9 cellular contexts compared by ENCODE assay signal in the genomic region with DNA sequence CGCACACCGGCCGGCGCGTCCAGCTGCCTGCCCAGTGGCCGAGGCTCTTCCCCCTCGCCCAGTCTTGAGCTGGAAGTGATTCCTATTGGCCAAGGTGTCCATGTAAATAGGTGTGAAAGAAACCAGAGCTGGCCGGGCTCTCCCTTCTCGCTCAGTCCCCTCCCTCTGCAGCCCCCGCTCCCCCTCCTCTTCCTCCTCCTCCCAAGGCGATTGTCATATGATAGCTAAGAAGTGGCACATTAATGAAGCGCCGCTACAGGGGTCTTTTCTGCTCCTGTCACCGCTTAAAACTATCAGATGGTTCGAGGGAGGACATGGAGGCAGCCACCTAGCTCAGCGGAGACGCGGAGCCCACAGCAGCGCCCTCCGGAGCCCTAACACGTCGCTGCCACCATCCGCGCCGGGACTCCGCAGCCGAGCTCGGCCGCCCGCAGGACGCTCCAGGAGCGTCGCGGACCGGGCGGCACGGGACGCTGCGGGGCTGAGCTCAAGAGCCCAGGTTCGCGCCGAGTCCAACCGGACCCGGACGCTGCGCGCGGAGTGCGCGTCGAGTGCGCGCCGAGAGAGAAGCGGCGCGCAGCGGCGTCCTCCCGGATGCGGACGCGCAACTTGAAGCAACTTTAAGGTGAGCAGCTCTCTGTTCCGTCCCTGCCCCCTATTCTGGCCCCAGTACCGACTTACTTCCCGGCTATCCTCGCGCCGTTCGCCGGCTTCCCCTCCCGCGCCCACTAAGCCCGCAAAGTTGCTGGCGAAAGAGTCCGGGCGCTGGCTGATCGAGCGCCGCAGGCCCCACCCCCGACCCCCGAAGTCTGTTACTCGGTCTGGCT. TPM values are rescaled to one million over a fixed set of nuclear protein-coding genes. Genes with fewer than 3 reads are reported as not detected.
A peak's percentile ranks its signal among the peaks of the same experiment; 100 is the strongest.
DNase-seq lines count a peak whose midpoint lies in the region; ATAC-seq, FAIRE-seq and TF ChIP-seq lines count a peak whose summit lies in the region.
"Had no signal": no experiment of that assay in that cellular context is flagged by ENCODE, and none has a peak within 500 bp of the region (broad histone marks: within the 10 kb centered on the region; RNA-seq: fewer than 3 reads in every experiment).

A gene (plus strand): TSS at position 293 of the 827 bp plus-strand sequence. CDS start 653 bp downstream, outside the sequence.

- FAIRE-seq in H1 (lab: Jason Lieb, UNC) = peak; percentile 42

- H4K20me1 ChIP-seq in H1 (replicated peaks in 1 of 2; ENCODE audit: control insufficient read depth in 1 of 2, insufficient read depth in 2 of 2, low read length in 2 of 2) = peaks cover 0 to 3% of the 10 kb centered on the region in 2 experiments

- H2AFZ ChIP-seq in H1 (ENCODE audit: low read length) = peak within 1 kb of the TSS; percentile 57; the same call in 1 of the 2 replicates

- peak within 1 kb of the TSS; percentile 98 to 100 for H3K4me2 ChIP-seq in H1 (ENCODE audit: insufficient read depth in 1 of 2, low read depth in 2 of 2, low read length in 2 of 2)

- no peak within 1 kb of the TSS for H2AK5ac ChIP-seq in H1 (ENCODE audit: low read depth, low read length)

- H3K56ac ChIP-seq in H1 (replicated peaks; ENCODE audit: insufficient read length, low read depth, low read length) = no peak within 1 kb of the TSS

- peak within 1 kb of the TSS; percentile 98; the same call in 1 of the 2 replicates for H2BK12ac ChIP-seq in H1 (ENCODE audit: low read depth, low read length)

- H2BK5ac ChIP-seq in H1 (ENCODE audit: low read depth, low read length) = peak within 1 kb of the TSS; percentile 66; the same call in 1 of the 2 replicates

- H3K9ac ChIP-seq in H1 (replicated peaks in 1 of 4; ENCODE audit: extremely low read depth in 1 of 4, low read depth in 3 of 4, low read length in 3 of 4) = no peak within 1 kb of the TSS; a peak in 2 of 7 replicates

- H3K23me2 ChIP-seq in H1 (ENCODE audit: low read depth, low read length) = peaks cover 46% of the 10 kb centered on the region

- H3K23ac ChIP-seq in H1 (ENCODE audit: insufficient read length) = no peak within 1 kb of the TSS

- H3K14ac ChIP-seq in H1 (ENCODE audit: insufficient read length) = no peak within 1 kb of the TSS

- H2BK120ac ChIP-seq in H1 (replicated peaks; ENCODE audit: low read depth, low read length) = no peak within 1 kb of the TSS

- 2% methylated on average over 76 of the region's 83 CpGs; no CpG with 5 or more reads in 1 of the 2 experiments for WGBS in H1 (ENCODE audit: extremely low coverage in 1 of 2, insufficient coverage in 1 of 2, insufficient read length in 1 of 2, insufficient replicate concordance in 2 of 2, low coverage in 1 of 2, low lambda C conversion rate in 2 of 2, missing lambda C conversion rate in 1 of 2), 2 experiments
- 0 to 4% methylated on average over 2 to 8 of the region's 83 CpGs for WGBS in gastroesophageal sphincter (ENCODE audit: low coverage in 1 of 2), 2 donors

- ATAC-seq in HG03457 (IDR thresholded peaks at IDR 0.05; ENCODE audit: unreplicated experiment) (no peak), gastroesophageal sphincter (no peak)

- peaks cover 25 to 65% (median 55%) of the 10 kb centered on the region in 4 experiments; a peak in 6 of 7 replicates for H3K27me3 ChIP-seq in H1 (replicated peaks in 1 of 4; ENCODE audit: control insufficient read depth in 3 of 4, extremely low read depth in 1 of 4, insufficient read depth in 3 of 4, low read length in 3 of 4)
- H3K27me3 ChIP-seq in gastroesophageal sphincter = peaks cover 100% of the 10 kb centered on the region

- H2BK15ac ChIP-seq in H1 (ENCODE audit: low read length) = no peak within 1 kb of the TSS

- peak within 1 kb of the TSS; percentile 44; the same call in 1 of the 2 replicates for H3K18ac ChIP-seq in H1 (ENCODE audit: extremely low read depth, low read length)

- POLR2A ChIA-PET in H1 (lab: Charles Lee; ENCODE audit: partially characterized antibody) = interaction anchor here (0.8 to 3.3 kb wide), 4 partner anchors 10 to 74 kb away, joined by 3 to 24 read pairs (median 4); no protein-coding TSS in a partner anchor

- H3K79me2 ChIP-seq in H1 (ENCODE audit: control insufficient read depth in 1 of 2, insufficient read depth in 2 of 2, low read length in 2 of 2) = peaks cover 0 to 11% of the 10 kb centered on the region in 2 experiments; a peak in 1 of 4 replicates

- no peak within 1 kb of the TSS for H4K91ac ChIP-seq in H1 (replicated peaks; ENCODE audit: insufficient read length, low read length)

- H3K9me3 ChIP-seq in H1 (ENCODE audit: insufficient read depth in 2 of 2, low read depth in 1 of 2, low read length in 1 of 2) (no peaks in the 10 kb centered on the region; a peak in 1 of 4 replicates), gastroesophageal sphincter (no peaks in the 10 kb centered on the region)
- H3K9me3 ChIP-seq: ovary had no signal

- no peaks in the 10 kb centered on the region for H3K79me1 ChIP-seq in H1 (ENCODE audit: low read depth, low read length)

- H3K27ac ChIP-seq in H1 (ENCODE audit: low read depth, low read length) (no peak within 1 kb of the TSS), gastroesophageal sphincter (no peak within 1 kb of the TSS)
- H3K27ac ChIP-seq: ovary had no signal

- no peak within 1 kb of the TSS for H4K5ac ChIP-seq in H1 (ENCODE audit: insufficient read length, low read depth, low read length)

- peaks cover 0 to 4% (median 0%) of the 10 kb centered on the region in 4 experiments; a peak in 2 of 8 replicates for H3K36me3 ChIP-seq in H1 (ENCODE audit: control insufficient read depth in 2 of 4, insufficient read depth in 4 of 4, low read length in 3 of 4)
- no peaks in the 10 kb centered on the region for H3K36me3 ChIP-seq in gastroesophageal sphincter
- H3K36me3 ChIP-seq: ovary had no signal

- peak in 1 of 2 experiments; percentile 29; a peak in 1 of 4 replicates for TF ChIP-seq RAD21 in H1 (IDR thresholded peaks at IDR 0.05 in 1 of 2, conservative IDR thresholded peaks at IDR 0.05 in 1 of 2; ENCODE audit: low read depth in 2 of 2, low read length in 2 of 2)

- H3K4me1 ChIP-seq in H1 (replicated peaks in 1 of 4; ENCODE audit: control insufficient read depth in 3 of 4, insufficient read depth in 4 of 4, low read length in 3 of 4) = peaks cover 14 to 42% (median 24%) of the 10 kb centered on the region in 4 experiments
- H3K4me1 ChIP-seq in gastroesophageal sphincter = peaks cover 0 to 44% (median 24%) of the 10 kb centered on the region in 3 donors

- TF ChIP-seq EP300 in H1 (IDR thresholded peaks at IDR 0.05; ENCODE audit: borderline replicate concordance in 1 of 2, low read depth in 2 of 2, low read length in 2 of 2) (no peak), gastroesophageal sphincter (IDR thresholded peaks at IDR 0.05) (no peak)

- peak within 1 kb of the TSS; percentile 19; the same call in 1 of the 2 replicates for H4K8ac ChIP-seq in H1 (ENCODE audit: extremely low read depth, insufficient read depth, low read length)

- H3K4me3 ChIP-seq in H1 (ENCODE audit: extremely low read depth in 1 of 4, insufficient read depth in 2 of 4, low read depth in 3 of 4, low read length in 4 of 4) (peak within 1 kb of the TSS; percentile 54 to 74 (median 62)), retinal pigment epithelial cell (ENCODE audit: low read length) (no peak within 1 kb of the TSS), gastroesophageal sphincter (peak within 1 kb of the TSS in 1 of 2 donors; percentile 48)

- peak within 1 kb of the TSS; percentile 72; the same call in 1 of the 2 replicates for H2BK20ac ChIP-seq in H1 (ENCODE audit: low read length)

- DNase-seq in GDM1 (lab: John Stamatoyannopoulos, UW) = peak; percentile 52
- DNase-seq in NCI-H69 (lab: John Stamatoyannopoulos, UW) = peak; percentile 89
- DNase-seq in H1 (ENCODE audit: low read depth in 1 of 2, low spot score in 2 of 2) = peak in 1 of 2 experiments; percentile 79
- no peak for DNase-seq in retinal pigment epithelial cell (ENCODE audit: low read depth)
- DNase-seq in NK-92 treated with Interleukin-12 subunit alpha and Interleukin-12 subunit beta, amount 100 ng/mL, for 24 hours (lab: John Stamatoyannopoulos, UW) = no peak
- DNase-seq in NCI-H1436 treated with DMSO at 0.1 percent for 48 hours (lab: John Stamatoyannopoulos, UW) = no peak
- DNase-seq: ovary had no signal

- no peak within 1 kb of the TSS for H3K4ac ChIP-seq in H1 (replicated peaks; ENCODE audit: insufficient read length, low read depth, low read length)

- TF ChIP-seq POLR2A in H1 (IDR thresholded peaks at IDR 0.05; ENCODE audit: control extremely low read depth in 1 of 2, low read depth in 2 of 2, low read length in 2 of 2) (no peak), gastroesophageal sphincter (IDR thresholded peaks at IDR 0.05) (no peak)

- CTCF ChIA-PET in H1 (lab: Charles Lee; ENCODE audit: partially characterized antibody) = interaction anchor here (0.6 to 2.7 kb wide), 13 partner anchors 10 to 322 kb away, joined by 3 to 33 read pairs (median 4); no protein-coding TSS in a partner anchor

- TF ChIP-seq CTCF in H1 (IDR thresholded peaks at IDR 0.05; ENCODE audit: control extremely low read depth in 1 of 3, insufficient read depth in 1 of 3, low read depth in 1 of 3, low read length in 3 of 3) (peak in 2 of 3 experiments; percentile 27 to 36; a peak in 3 of 4 replicates), retinal pigment epithelial cell (conservative IDR thresholded peaks at IDR 0.05; ENCODE audit: low read depth, low read length) (peak; percentile 5), gastroesophageal sphincter (IDR thresholded peaks at IDR 0.05) (no peak)

TF ChIP-seq in H1, 55 proteins besides CTCF, POLR2A, EP300 and RAD21 (continues in another document):
- TF ChIP-seq HDAC6 (IDR thresholded peaks at IDR 0.05; ENCODE audit: low read depth, low read length) = no peak
- no peak for TF ChIP-seq CHD1 (IDR thresholded peaks at IDR 0.05; ENCODE audit: low read depth, low read length)
- TF ChIP-seq JUND (IDR thresholded peaks at IDR 0.05; ENCODE audit: low read length) = no peak; the same call in 1 of the 2 replicates
- no peak for TF ChIP-seq BCL11A (IDR thresholded peaks at IDR 0.05; ENCODE audit: low read depth in 2 of 2, low read length in 2 of 2)
- TF ChIP-seq BRCA1 (IDR thresholded peaks at IDR 0.05; ENCODE audit: low read depth, low read length) = no peak
- TF ChIP-seq FOSL1 (IDR thresholded peaks at IDR 0.05; ENCODE audit: insufficient read depth, low read depth, low read length) = no peak
- TF ChIP-seq SIRT6 (IDR thresholded peaks at IDR 0.05; ENCODE audit: low read length) = no peak

RNA-seq across cellular contexts. Expression of the gene that starts here (rescaled TPM):
- total RNA-seq in H1 (2021; fragmentation: NEBNext Ultra II Directional; extraction: Animal tissue kit (Norgen Biotek cat#: 25700)) = 1.5 and 2.1 TPM in 2 replicates
- polyA plus RNA-seq in H1 (2011; rRNA removed) = 0.92 and 2.7 TPM in 2 replicates
- polyA plus RNA-seq in H1 (2011; cell fraction: cytosol; rRNA removed) = 1.1 TPM
- polyA plus RNA-seq in H1 (2011; cell fraction: nucleus; rRNA removed) = 1.4 TPM
- polyA plus RNA-seq in H1 (2012, experiment 1 of 2) = 0.98 to 1.2 TPM (median 1.0 TPM) in 4 replicates
- polyA plus RNA-seq in H1 (2012, experiment 2 of 2) = 0.89 TPM
- 2.1 TPM for polyA plus RNA-seq in H1 (2013, experiment 1 of 2)
- polyA plus RNA-seq in H1 (2013, experiment 2 of 2) = 1.8 TPM
- 0.05 and 0.41 TPM in 2 replicates for polyA minus RNA-seq in H1 (2011; rRNA and poly(A)+ RNA removed)
- 0.95 TPM for polyA minus RNA-seq in H1 (2011; cell fraction: cytosol; rRNA and poly(A)+ RNA removed)
- polyA minus RNA-seq in H1 (2011; cell fraction: nucleus; rRNA and poly(A)+ RNA removed) = 1.6 TPM
- total RNA-seq in gastroesophageal sphincter = not detected
- polyA plus RNA-seq: ovary had no signal

Comparison
In these comparisons a context has a peak if more than half of its experiments do, and no peak if none do; other contexts are left out.
1. DNase-seq: peak in GDM1 (single experiment) and NCI-H69 (single experiment); none in retinal pigment epithelial cell (single experiment), NK-92 treated with Interleukin-12 subunit alpha and Interleukin-12 subunit beta, amount 100 ng/mL, for 24 hours (single experiment) and NCI-H1436 treated with DMSO at 0.1 percent for 48 hours (single experiment).
2. CTCF ChIP-seq: peak in H1 (2 of 3) and retinal pigment epithelial cell (single experiment); none in gastroesophageal sphincter (0 of 4).